ENCODE assay signal across 9 cellular contexts in genomic region chr22:25153961-25154685, GRCh38. TPM values are rescaled to one million over a fixed set of nuclear protein-coding genes. Genes with fewer than 3 reads are reported as not detected.
DNase-seq lines count a peak whose midpoint lies in the region; ATAC-seq and TF ChIP-seq lines count a peak whose summit lies in the region.
"Had no signal": no experiment of that assay in that cellular context is flagged by ENCODE, and none has a peak within 500 bp of the region (broad histone marks: within the 10 kb centered on the region; RNA-seq: fewer than 3 reads in every experiment).

No MANE protein-coding gene starts in this region.

- H3K4me2 ChIP-seq in neuronal stem cell (ENCODE audit: insufficient read depth, low read length, poor library complexity, severe bottlenecking), result no peak overlapping the region

- no peak overlapping the region for H3K4me3 ChIP-seq in fibroblast of mammary gland (ENCODE audit: control insufficient read depth, low read depth, low read length)
- no peak overlapping the region for H3K4me3 ChIP-seq in neuronal stem cell (ENCODE audit: low read length in 2 of 2)

- no CpG with 5 or more reads among the region's 8 CpGs for WGBS in neuronal stem cell (ENCODE audit: extremely low coverage in 2 of 2, insufficient read length in 2 of 2, insufficient replicate concordance in 1 of 2), 2 donors

- BruUV-seq in Calu3 (replicated peaks; lab: Mats Ljungman, UMichigan), result no TSS peak

- ATAC-seq in SK-N-SH treated with all-trans-retinoic acid at 6 μM for 48 hours (peak; percentile 99), GM18520 (IDR thresholded peaks at IDR 0.05; ENCODE audit: unreplicated experiment) (no peak), HG02870 (IDR thresholded peaks at IDR 0.05; ENCODE audit: unreplicated experiment) (no peak)

- no peaks in the 10 kb centered on the region for H3K27me3 Mint-ChIP-seq in Calu3 (ENCODE audit: unreplicated experiment)

- H3K27ac ChIP-seq in neuronal stem cell (replicated peaks; ENCODE audit: low read length), result no peak overlapping the region

- CTCF ChIA-PET in Calu3 (lab: Charles Lee), result interaction anchor here (0.5 to 1.3 kb wide), 5 partner anchors 9 to 589 kb away, joined by 3 to 7 read pairs (median 5); no protein-coding TSS in a partner anchor

- peaks cover 28% of the 10 kb centered on the region for H3K4me1 Mint-ChIP-seq in Calu3 (ENCODE audit: low read depth, unreplicated experiment)

- H3K9ac ChIP-seq in neuronal stem cell (ENCODE audit: low read depth, low read length, poor library complexity), result no peak overlapping the region

- H4K8ac ChIP-seq in neuronal stem cell (ENCODE audit: low read depth, low read length), result no peak overlapping the region

- TF ChIP-seq CTCF in Calu3 (IDR thresholded peaks at IDR 0.05; ENCODE audit: unreplicated experiment), result no peak
- TF ChIP-seq CTCF in fibroblast of mammary gland (conservative IDR thresholded peaks at IDR 0.05; ENCODE audit: control insufficient read depth, insufficient read depth, low read depth, low read length), result no peak

- peak overlapping the region; percentile 6 for H2AK5ac ChIP-seq in neuronal stem cell (ENCODE audit: low read depth, low read length)

- H3K27ac Mint-ChIP-seq in Calu3 (ENCODE audit: unreplicated experiment), result no peak overlapping the region

- DNase-seq in Calu3, result peak; percentile 84
- peak; percentile 26 for DNase-seq in fibroblast of mammary gland (ENCODE audit: low read depth)
- DNase-seq in neuronal stem cell (ENCODE audit: low spot score), result no peak
- no peak for DNase-seq in NCI-H345 (lab: John Stamatoyannopoulos, UW)
- no peak for DNase-seq in activated CD8-positive, alpha-beta memory T cell treated with anti-CD3 and anti-CD28 coated beads, Interleukin-2, amount 50 U/mL, for 4 hours
- DNase-seq: MM.1S had no signal

- peaks cover 0 to 6% of the 10 kb centered on the region in 2 donors for H3K4me1 ChIP-seq in neuronal stem cell (ENCODE audit: control insufficient read depth in 2 of 2, insufficient read depth in 1 of 2, low read depth in 1 of 2, low read length in 2 of 2)

- H3K9me3 Mint-ChIP-seq in Calu3 (ENCODE audit: low read depth, unreplicated experiment), result no peaks in the 10 kb centered on the region

- H3K23ac ChIP-seq in neuronal stem cell (ENCODE audit: low read depth, low read length, poor library complexity), result peak overlapping the region; percentile 40

- H2BK15ac ChIP-seq in neuronal stem cell (ENCODE audit: low read length), result no peak overlapping the region

- H2BK5ac ChIP-seq in neuronal stem cell (ENCODE audit: low read length), result no peak overlapping the region

- no peak overlapping the region for H4K91ac ChIP-seq in neuronal stem cell (ENCODE audit: low read depth, low read length, poor library complexity)

- no peak overlapping the region for H3K14ac ChIP-seq in neuronal stem cell (ENCODE audit: low read length)

- no peaks in the 10 kb centered on the region for H3K27me3 ChIP-seq in neuronal stem cell (ENCODE audit: control insufficient read depth in 3 of 3, insufficient read depth in 3 of 3, low read depth in 1 of 3, low read length in 3 of 3)

- H3K36me3 ChIP-seq in neuronal stem cell (replicated peaks in 1 of 2; ENCODE audit: control insufficient read depth in 2 of 2, insufficient read depth in 2 of 2, low read length in 2 of 2), result no peaks in the 10 kb centered on the region

- no peak overlapping the region for H2BK120ac ChIP-seq in neuronal stem cell (ENCODE audit: low read depth, low read length)

- no peaks in the 10 kb centered on the region for H3K9me3 ChIP-seq in neuronal stem cell (replicated peaks in 1 of 2; ENCODE audit: control insufficient read depth in 2 of 2, insufficient read depth in 1 of 2, low read depth in 1 of 2, low read length in 2 of 2)

- peak overlapping the region; percentile 25 for H3K18ac ChIP-seq in neuronal stem cell (ENCODE audit: low read length)

- intact Hi-C loops in Calu3 (cut with micrococcal nuclease; ENCODE audit: unreplicated experiment), result no loop called here

- no peak overlapping the region for H2BK12ac ChIP-seq in neuronal stem cell (ENCODE audit: low read length)

- no peak overlapping the region for H2AFZ ChIP-seq in neuronal stem cell (ENCODE audit: low read length)

- peaks cover 6% of the 10 kb centered on the region for H3K36me3 Mint-ChIP-seq in Calu3 (ENCODE audit: insufficient read depth, unreplicated experiment)

- H3K4ac ChIP-seq in neuronal stem cell (ENCODE audit: low read length), result no peak overlapping the region

- peaks cover 2% of the 10 kb centered on the region for H3K79me1 ChIP-seq in neuronal stem cell (ENCODE audit: low read depth, low read length)

- no peak overlapping the region for H3K4me3 Mint-ChIP-seq in Calu3 (ENCODE audit: low read depth, unreplicated experiment)

TF ChIP-seq in SK-N-SH treated with all-trans-retinoic acid at 6 μM for 48 hours, 23 proteins besides CTCF, POLR2A, EP300 and RAD21:
- TF ChIP-seq ESRRG (CRISPR knock-in tag; IDR thresholded peaks at IDR 0.05) (no peak), ZNF8 (CRISPR knock-in tag; IDR thresholded peaks at IDR 0.05) (peak; percentile 82), ZC3H10 (CRISPR knock-in tag; IDR thresholded peaks at IDR 0.05) (no peak), ISL1 (CRISPR knock-in tag; IDR thresholded peaks at IDR 0.05) (peak; percentile 29; the same call in 1 of the 2 replicates), PATZ1 (CRISPR knock-in tag; IDR thresholded peaks at IDR 0.05; ENCODE audit: borderline replicate concordance) (0 out of 2 replicates have a peak, but pooled peaks have one; percentile 44), TCF4 (CRISPR knock-in tag; IDR thresholded peaks at IDR 0.05; ENCODE audit: borderline replicate concordance) (no peak)

RNA-seq across cellular contexts. Expression of gene CRYBB3, which starts 45.5 kb away (rescaled TPM):
- total RNA-seq in Calu3 (2022), result 1.4 and 1.8 TPM in 2 replicates
- polyA plus RNA-seq in neuronal stem cell (2013, experiment 1 of 2), result 0.04 TPM
- polyA plus RNA-seq in neuronal stem cell (2013, experiment 2 of 2), result not detected

Comparison
In these comparisons a context has a peak if more than half of its experiments do, and no peak if none do; other contexts are left out.
1. DNase-seq: peak in Calu3 (single experiment) and fibroblast of mammary gland (single experiment); none in neuronal stem cell (single experiment), NCI-H345 (single experiment) and activated CD8-positive, alpha-beta memory T cell treated with anti-CD3 and anti-CD28 coated beads, Interleukin-2, amount 50 U/mL, for 4 hours (single experiment).